19 cellular contexts compared by ENCODE assay signal in genomic region chr9:127473501-127473900, GRCh38.
"Had no signal": no experiment of that assay in that cellular context is flagged by ENCODE, and none has a peak within 500 bp of the region (broad histone marks: within the 10 kb centered on the region; RNA-seq: fewer than 3 reads in every experiment).

No MANE protein-coding gene starts in this region.

- H3K9me3 ChIP-seq: colonic mucosa, left lung, psoas muscle, tibial artery had no signal

- FAIRE-seq: frontal cortex had no signal

- H3K4me1 ChIP-seq: colonic mucosa, left lung, psoas muscle, tibial artery had no signal

- H3K4me3 ChIP-seq: cardiac muscle cell, colonic mucosa, left lung, lung, psoas muscle, smooth muscle cell, tibial artery had no signal

- H3K27me3 ChIP-seq: cardiac muscle cell, colonic mucosa, left lung, tibial artery had no signal

- DNase-seq: cerebellar nuclear complex; colonic mucosa; effector CD4-positive, alpha-beta T cell; endodermal cell; islet precursor cell; left lung; mesenchymal stem cell; midbrain; retina; stimulated activated CD4-positive, alpha-beta T cell treated with anti-CD3 and anti-CD28 coated beads, Interleukin-4, amount 100 ng/mL, for 1 hour; stimulated activated CD8-positive, alpha-beta memory T cell treated with anti-CD3 and anti-CD28 coated beads, Interleukin-4, amount 100 ng/mL, for 48 hours; stimulated activated naive CD8-positive, alpha-beta T cell treated with anti-CD3 and anti-CD28 coated beads, Interleukin-15, Interleukin-2, amounts not matched to agents 100 U/mL and 50 U/mL, for 24 hours; tibial artery had no signal

- H3K36me3 ChIP-seq: colonic mucosa had no signal

- H3K27ac ChIP-seq: cardiac muscle cell, colonic mucosa, left lung, psoas muscle, tibial artery had no signal

- ATAC-seq: left lung; stimulated activated effector memory CD8-positive, alpha-beta T cell treated with anti-CD3 and anti-CD28 coated beads, Interleukin-12 subunit alpha, Interleukin-12 subunit beta, amount 100 ng/mL, for 72 hours; stimulated activated naive CD8-positive, alpha-beta T cell treated with anti-CD3 and anti-CD28 coated beads, Interleukin-15, Interleukin-2, amounts not matched to agents 100 U/mL and 50 U/mL, for 24 hours had no signal
